ENCODE assay signal across 1 cellular context in genomic region chr14:44030963-44031362, GRCh38.
TF ChIP-seq lines count a peak whose summit lies in the region.

No MANE protein-coding gene starts in this region.

TF ChIP-seq in H1, 55 proteins besides CTCF, POLR2A, EP300 and RAD21 (continued from another document):
- TF ChIP-seq ZNF274 (IDR thresholded peaks at IDR 0.05; ENCODE audit: borderline replicate concordance, extremely low read depth, low read length): no peak
- no peak for TF ChIP-seq SIN3A (conservative IDR thresholded peaks at IDR 0.05 in 1 of 2, IDR thresholded peaks at IDR 0.05 in 1 of 2; ENCODE audit: low read depth in 1 of 2, low read length in 2 of 2)
- TF ChIP-seq RXRA (IDR thresholded peaks at IDR 0.05; ENCODE audit: insufficient read depth, low read depth, low read length): no peak
